In genomic region chr13:38415233-38415632, GRCh38 we compare ENCODE assay signal across 1 cellular context.
TF ChIP-seq lines count a peak whose summit lies in the region.

No MANE protein-coding gene starts in this region.

TF ChIP-seq in GM12878, 131 proteins besides CTCF, POLR2A, EP300 and RAD21 (continued from another document):
- TF ChIP-seq E4F1 (IDR thresholded peaks at IDR 0.05; ENCODE audit: borderline replicate concordance, partially characterized antibody) (no peak), MEF2A (IDR thresholded peaks at IDR 0.05; ENCODE audit: insufficient read depth, low read depth, low read length) (peak; percentile 94), ZBTB40 (IDR thresholded peaks at IDR 0.05; ENCODE audit: borderline replicate concordance) (no peak), CHD4 (IDR thresholded peaks at IDR 0.05) (no peak), ASH2L (IDR thresholded peaks at IDR 0.05; ENCODE audit: borderline replicate concordance, low read depth) (no peak), YY1 (IDR thresholded peaks at IDR 0.05; ENCODE audit: low read depth, low read length) (peak; percentile 52; the same call in 1 of the 2 replicates), NBN (IDR thresholded peaks at IDR 0.05) (no peak), MLLT1 (IDR thresholded peaks at IDR 0.05) (no peak), IKZF2 (IDR thresholded peaks at IDR 0.05) (no peak; a peak in 2 of 4 replicates), JUNB (IDR thresholded peaks at IDR 0.05) (0 out of 2 replicates have a peak, but pooled peaks have one; percentile 13), NR2C1 (IDR thresholded peaks at IDR 0.05) (no peak), PBX3 (IDR thresholded peaks at IDR 0.05; ENCODE audit: insufficient replicate concordance, low read depth, low read length) (no peak), MTA3 (IDR thresholded peaks at IDR 0.05; ENCODE audit: borderline replicate concordance, low read length) (no peak), ETV6 (conservative IDR thresholded peaks at IDR 0.05 in 1 of 2, IDR thresholded peaks at IDR 0.05 in 1 of 2; ENCODE audit: borderline replicate concordance in 1 of 2, low read depth in 1 of 2) (peak in 1 of 2 experiments; percentile 52; a peak in 1 of 4 replicates), RCOR1 (conservative IDR thresholded peaks at IDR 0.05; ENCODE audit: low read depth, low read length) (no peak), MYC (IDR thresholded peaks at IDR 0.05; ENCODE audit: insufficient read depth, insufficient read length, insufficient replicate concordance, low read length, severe bottlenecking) (no peak), RBBP5 (conservative IDR thresholded peaks at IDR 0.05) (no peak), HCFC1 (IDR thresholded peaks at IDR 0.05; ENCODE audit: low read length) (no peak), IRF4 (IDR thresholded peaks at IDR 0.05; ENCODE audit: low read depth, low read length) (0 out of 2 replicates have a peak, but pooled peaks have one; percentile 47), POU2F2 (IDR thresholded peaks at IDR 0.05; ENCODE audit: borderline replicate concordance, low read depth, low read length) (0 out of 3 replicates have a peak, but pooled peaks have one; percentile 11), CUX1 (IDR thresholded peaks at IDR 0.05; ENCODE audit: insufficient replicate concordance, low read depth, low read length) (no peak), SKIL (IDR thresholded peaks at IDR 0.05; ENCODE audit: low read depth, poor library complexity, severe bottlenecking) (no peak), EGR1 (IDR thresholded peaks at IDR 0.05; ENCODE audit: borderline replicate concordance in 1 of 2, low read depth in 2 of 2, low read length in 2 of 2) (no peak), ZZZ3 (IDR thresholded peaks at IDR 0.05; ENCODE audit: control insufficient read depth, insufficient read length, low read depth) (no peak), MYB (IDR thresholded peaks at IDR 0.05; ENCODE audit: borderline replicate concordance, low read depth, low read length) (no peak), ATF3 (IDR thresholded peaks at IDR 0.05; ENCODE audit: borderline replicate concordance, extremely low read depth, low read depth, low read length) (no peak)
